31 cellular contexts compared by ENCODE assay signal in genomic region chr7:43960933-43961332, GRCh38. TPM values are rescaled to one million over a fixed set of nuclear protein-coding genes. Genes with fewer than 3 reads are reported as not detected.
"Had no signal": no experiment of that assay in that cellular context is flagged by ENCODE, and none has a peak within 500 bp of the region (broad histone marks: within the 10 kb centered on the region; RNA-seq: fewer than 3 reads in every experiment).

No MANE protein-coding gene starts in this region.

- DNase-seq: Kasumi-1, MG63, NCI-H1092, NCI-H1105, NCI-H1417 treated with DMSO at 0.1 percent for 48 hours, NCI-H1436 treated with DMSO at 0.1 percent for 48 hours, NCI-H1694 treated with DMSO at 0.1 percent for 48 hours, NCI-H187 treated with DMSO at 0.1 percent for 48 hours, NCI-H2029, NCI-H2081, NCI-H2171 treated with DMSO at 0.1 percent for 48 hours, NCI-H226, NCI-H446 treated with DMSO at 0.1 percent for 48 hours, NCI-H510A, NCI-H524, NCI-H526, NCI-H69, NCI-H748 treated with DMSO at 0.1 percent for 48 hours, NCI-H82, PC-9, Right ventricle myocardium superior, RPMI8226, SHP77 treated with DMSO at 0.1 percent for 48 hours, SK-N-SH, SW 1271, T-helper 1 cell had no signal

- H3K27ac ChIP-seq: PC-9, SJSA1 had no signal

- H3K4me2 ChIP-seq: PC-9, SK-N-SH had no signal

- H3K36me3 ChIP-seq: MG63, SJSA1 had no signal

- H3K9me3 ChIP-seq: MG63, SJSA1, SK-N-SH had no signal

- H2AFZ ChIP-seq: PC-9 had no signal

- H3K9ac ChIP-seq: SK-N-SH had no signal

- H3K4me3 ChIP-seq: MG63, PC-9, SJSA1 had no signal

- H3K4me1 ChIP-seq: SJSA1 had no signal

- H3K27ac Mint-ChIP-seq: T-helper 1 cell treated with Interleukin-12 subunit alpha and Interleukin-12 subunit beta and Interleukin-4 antibody, amounts not matched to agents 30 μg/mL and 1 μg/mL, for 36 hours had no signal

- H3K27me3 ChIP-seq: MG63, SJSA1 had no signal

- FAIRE-seq: RCC 7860 had no signal

- H3K4me3 Mint-ChIP-seq: T-helper 1 cell treated with Interleukin-12 subunit alpha and Interleukin-12 subunit beta and Interleukin-4 antibody, amounts not matched to agents 30 μg/mL and 1 μg/mL, for 36 hours had no signal

- H3K9me3 Mint-ChIP-seq: T-helper 1 cell treated with Interleukin-12 subunit alpha and Interleukin-12 subunit beta and Interleukin-4 antibody, amounts not matched to agents 30 μg/mL and 1 μg/mL, for 36 hours had no signal

RNA-seq across cellular contexts. Expression of gene SPDYE1, which starts 36.8 kb away (rescaled TPM):
- total RNA-seq: M059J, OCI-LY7, PC-9, Right ventricle myocardium superior, SJSA1 had no signal
- polyA plus RNA-seq: SK-N-SH had no signal
